1 cellular context compared by ENCODE assay signal in genomic region chr9:37913480-37914153, GRCh38.
A peak's percentile ranks its signal among the peaks of the same experiment; 100 is the strongest.
TF ChIP-seq lines count a peak whose summit lies in the region.

No MANE protein-coding gene starts in this region.

TF ChIP-seq in GM12878, 131 proteins besides CTCF, POLR2A, EP300 and RAD21 (continued from another document):
- TF ChIP-seq YY1 (IDR thresholded peaks at IDR 0.05; ENCODE audit: low read depth, low read length) (peak; percentile 77; the same call in 1 of the 2 replicates), SMC3 (IDR thresholded peaks at IDR 0.05; ENCODE audit: borderline replicate concordance, low read length) (peak; percentile 100), CREM (IDR thresholded peaks at IDR 0.05; ENCODE audit: low read depth) (no peak; the same call in 1 of the 2 replicates), ZNF687 (IDR thresholded peaks at IDR 0.05) (no peak), NR2C2 (IDR thresholded peaks at IDR 0.05; ENCODE audit: borderline replicate concordance, control insufficient read depth, insufficient read length, low read depth) (no peak), IKZF1 (conservative IDR thresholded peaks at IDR 0.05) (peak; percentile 40; the same call in 1 of the 2 replicates), RELA (IDR thresholded peaks at IDR 0.05; ENCODE audit: borderline replicate concordance, partially characterized antibody) (peak; percentile 23), SKIL (IDR thresholded peaks at IDR 0.05; ENCODE audit: low read depth, poor library complexity, severe bottlenecking) (peak; percentile 37), MYC (IDR thresholded peaks at IDR 0.05; ENCODE audit: insufficient read depth, insufficient read length, insufficient replicate concordance, low read length, severe bottlenecking) (no peak), ATF2 (IDR thresholded peaks at IDR 0.05; ENCODE audit: low read length) (no peak), PML (IDR thresholded peaks at IDR 0.05; ENCODE audit: low read length) (no peak), HDGF (IDR thresholded peaks at IDR 0.05) (peak; percentile 58; the same call in 1 of the 2 replicates), FOXM1 (IDR thresholded peaks at IDR 0.05; ENCODE audit: low read depth, low read length) (peak; percentile 74; the same call in 1 of the 2 replicates), BRCA1 (IDR thresholded peaks at IDR 0.05; ENCODE audit: low read depth, low read length) (no peak), ESRRA (IDR thresholded peaks at IDR 0.05; ENCODE audit: low read length) (peak; percentile 57; the same call in 1 of the 2 replicates), EED (IDR thresholded peaks at IDR 0.05; ENCODE audit: low read depth) (0 out of 2 replicates have a peak, but pooled peaks have one; percentile 16), GATAD2B (conservative IDR thresholded peaks at IDR 0.05; ENCODE audit: low read depth) (peak; percentile 17; the same call in 1 of the 2 replicates), LARP7 (IDR thresholded peaks at IDR 0.05) (peak; percentile 57; the same call in 1 of the 2 replicates), RUNX3 (IDR thresholded peaks at IDR 0.05; ENCODE audit: low read length) (peak; percentile 52), CUX1 (IDR thresholded peaks at IDR 0.05; ENCODE audit: insufficient replicate concordance, low read depth, low read length) (peak; percentile 12)
